In the genomic region with DNA sequence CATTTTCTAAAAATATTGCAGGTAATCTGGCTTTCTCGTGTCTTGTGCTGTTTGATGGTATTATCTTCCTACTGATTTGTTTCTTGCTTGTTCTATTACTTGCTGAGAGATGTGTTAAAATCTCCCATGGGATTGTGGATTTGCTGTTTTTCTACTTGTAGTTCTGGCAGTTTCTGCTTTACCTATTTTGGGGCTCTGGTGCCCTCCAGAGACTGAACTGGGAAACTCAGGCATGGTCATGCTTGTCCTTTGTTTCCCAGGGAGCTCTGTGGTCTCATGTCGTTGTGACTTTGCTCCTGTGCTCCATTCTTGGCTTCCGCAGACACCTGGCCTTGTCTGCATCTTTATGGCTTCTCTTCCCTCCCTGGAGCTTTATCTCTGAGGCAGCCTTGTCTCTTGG, we compare ENCODE assay signal across 8 cellular contexts. TPM values are rescaled to one million over a fixed set of nuclear protein-coding genes. Genes with fewer than 3 reads are reported as not detected.
A peak's percentile ranks its signal among the peaks of the same experiment; 100 is the strongest.
DNase-seq lines count a peak whose midpoint lies in the region; ATAC-seq, FAIRE-seq and TF ChIP-seq lines count a peak whose summit lies in the region.

No MANE protein-coding gene starts in this region.

- intact Hi-C loops in body of pancreas (cut with DNase I) (no loop called here), lower lobe of right lung (cut with DNase I) (no loop called here)

- no peak overlapping the region for H3K4me3 ChIP-seq in A549
- H3K4me3 ChIP-seq in body of pancreas = no peak overlapping the region
- no peak overlapping the region for H3K4me3 ChIP-seq in lower lobe of right lung
- no peak overlapping the region for H3K4me3 ChIP-seq in MG63

- no peak for TF ChIP-seq POLR2A in A549 (IDR thresholded peaks at IDR 0.05; ENCODE audit: low read length)
- TF ChIP-seq POLR2A in body of pancreas (IDR thresholded peaks at IDR 0.05) = no peak

- no peak for FAIRE-seq in A549 (lab: Jason Lieb, UNC)

- POLR2A ChIA-PET in A549 (lab: Yijun Ruan, JAX) = no interaction called here

- no peak for TF ChIP-seq EP300 in A549 (IDR thresholded peaks at IDR 0.05)

- peak; percentile 41 to 45 for DNase-seq in A549 (ENCODE audit: low read depth in 1 of 2, low spot score in 1 of 2)
- peak; percentile 43 for DNase-seq in EL
- peak; percentile 72 for DNase-seq in NCI-H2171 treated with DMSO at 0.1 percent for 48 hours (lab: John Stamatoyannopoulos, UW)
- DNase-seq in body of pancreas = peak; percentile 22 to 57 (median 36)
- no peak for DNase-seq in lower lobe of right lung
- no peak for DNase-seq in MG63
- no peak for DNase-seq in HK-2 (ENCODE audit: unreplicated experiment)

- no peaks in the 10 kb centered on the region for H3K9me3 ChIP-seq in A549
- H3K9me3 ChIP-seq in body of pancreas = no peaks in the 10 kb centered on the region
- H3K9me3 ChIP-seq in lower lobe of right lung = no peaks in the 10 kb centered on the region
- H3K9me3 ChIP-seq in MG63 = no peaks in the 10 kb centered on the region

- no peak overlapping the region for H3K4me2 ChIP-seq in A549

- H3K27me3 ChIP-seq in body of pancreas = no peaks in the 10 kb centered on the region
- H3K27me3 ChIP-seq in lower lobe of right lung (ENCODE audit: low read depth) = no peaks in the 10 kb centered on the region
- H3K27me3 ChIP-seq in MG63 = no peaks in the 10 kb centered on the region

- TF ChIP-seq CTCF in A549 (IDR thresholded peaks at IDR 0.05) (peak; percentile 52), body of pancreas (IDR thresholded peaks at IDR 0.05) (peak in 5 of 7 experiments; percentile 32 to 51 (median 45)), lower lobe of right lung (IDR thresholded peaks at IDR 0.05) (peak; percentile 41)

- peak; percentile 52 to 60 for TF ChIP-seq RAD21 in A549 (conservative IDR thresholded peaks at IDR 0.05 in 1 of 2, IDR thresholded peaks at IDR 0.05 in 1 of 2)

- 38% methylated on average over 3 of the region's 3 CpGs for WGBS in A549 (ENCODE audit: missing lambda C conversion rate)
- 34 to 36% methylated on average over 3 of the region's 3 CpGs for WGBS in body of pancreas, 2 donors

- peaks cover 25% of the 10 kb centered on the region for H3K4me1 ChIP-seq in A549
- peaks cover 4% of the 10 kb centered on the region for H3K4me1 ChIP-seq in body of pancreas
- H3K4me1 ChIP-seq in lower lobe of right lung = no peaks in the 10 kb centered on the region

- ATAC-seq in A549 (peak; percentile 86 to 90), body of pancreas (no peak), lower lobe of right lung (peak in 1 of 2 donors; percentile 45), GM18517 (IDR thresholded peaks at IDR 0.05; ENCODE audit: unreplicated experiment) (no peak)

- no peaks in the 10 kb centered on the region for H3K36me3 ChIP-seq in body of pancreas (replicated peaks in 1 of 2; ENCODE audit: insufficient read depth in 1 of 2, low read depth in 2 of 2)
- peaks cover 44% of the 10 kb centered on the region for H3K36me3 ChIP-seq in lower lobe of right lung
- peaks cover 27% of the 10 kb centered on the region for H3K36me3 ChIP-seq in MG63

- CTCF ChIA-PET in A549 (lab: Yijun Ruan, JAX) = interaction anchor here (0.5 to 5.1 kb wide), 18 partner anchors 8 to 221 kb away, joined by 3 to 40 read pairs (median 4); no protein-coding TSS in a partner anchor

- H3K27ac ChIP-seq in A549 = peak overlapping the region in 1 of 2 experiments; percentile 64; a peak in 2 of 6 replicates
- no peak overlapping the region for H3K27ac ChIP-seq in body of pancreas
- H3K27ac ChIP-seq in lower lobe of right lung = no peak overlapping the region

TF ChIP-seq in A549, 52 proteins besides CTCF, POLR2A, EP300 and RAD21:
- no peak for TF ChIP-seq EHMT2 (IDR thresholded peaks at IDR 0.05; ENCODE audit: low read depth)
- TF ChIP-seq ESRRA (IDR thresholded peaks at IDR 0.05; ENCODE audit: borderline replicate concordance, low read length) = no peak
- no peak for TF ChIP-seq SMC3 (IDR thresholded peaks at IDR 0.05)
- TF ChIP-seq HOXA7 (CRISPR knock-in tag; IDR thresholded peaks at IDR 0.05) = no peak
- no peak for TF ChIP-seq PHF8 (IDR thresholded peaks at IDR 0.05; ENCODE audit: borderline replicate concordance, low read depth)
- TF ChIP-seq ZSCAN20 (CRISPR knock-in tag; IDR thresholded peaks at IDR 0.05) = no peak
- no peak for TF ChIP-seq CHD2 (IDR thresholded peaks at IDR 0.05; ENCODE audit: low read length, partially characterized antibody)
- TF ChIP-seq CBX8 (IDR thresholded peaks at IDR 0.05) = no peak
- TF ChIP-seq BHLHE40 (IDR thresholded peaks at IDR 0.05; ENCODE audit: low read depth, low read length) = no peak
- no peak for TF ChIP-seq FOXS1 (CRISPR knock-in tag; IDR thresholded peaks at IDR 0.05)
- TF ChIP-seq, protein P1, sequence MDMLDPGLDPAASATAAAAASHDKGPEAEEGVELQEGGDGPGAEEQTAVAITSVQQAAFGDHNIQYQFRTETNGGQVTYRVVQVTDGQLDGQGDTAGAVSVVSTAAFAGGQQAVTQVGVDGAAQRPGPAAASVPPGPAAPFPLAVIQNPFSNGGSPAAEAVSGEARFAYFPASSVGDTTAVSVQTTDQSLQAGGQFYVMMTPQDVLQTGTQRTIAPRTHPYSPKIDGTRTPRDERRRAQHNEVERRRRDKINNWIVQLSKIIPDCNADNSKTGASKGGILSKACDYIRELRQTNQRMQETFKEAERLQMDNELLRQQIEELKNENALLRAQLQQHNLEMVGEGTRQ (IDR thresholded peaks at IDR 0.05) = no peak
- no peak for TF ChIP-seq HOXB5 (CRISPR knock-in tag; IDR thresholded peaks at IDR 0.05)
- TF ChIP-seq, protein P2, sequence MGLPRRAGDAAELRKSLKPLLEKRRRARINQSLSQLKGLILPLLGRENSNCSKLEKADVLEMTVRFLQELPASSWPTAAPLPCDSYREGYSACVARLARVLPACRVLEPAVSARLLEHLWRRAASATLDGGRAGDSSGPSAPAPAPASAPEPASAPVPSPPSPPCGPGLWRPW (IDR thresholded peaks at IDR 0.05) = no peak

RNA-seq across cellular contexts. Expression of a gene that starts 39.5 kb away (rescaled TPM):
- polyA plus RNA-seq in A549 (2011; rRNA removed) = 49.3 and 52.6 TPM in 2 replicates
- 33.5 and 40.4 TPM in 2 replicates for polyA plus RNA-seq in A549 (2012; cell fraction: cytosol; rRNA removed)
- polyA plus RNA-seq in A549 (2012; cell fraction: nucleus; rRNA removed) = 80.4 and 85.8 TPM in 2 replicates
- polyA plus RNA-seq in A549 (2017; fragmentation: RNase III; extraction: RNeasy Plus Mini Kit Qiagen cat#74134 plus additional on column Dnase treatment) = 43.8 to 47.7 TPM (median 44.5 TPM) in 3 replicates
- polyA minus RNA-seq in A549 (2011; rRNA and poly(A)+ RNA removed) = 74.4 and 88.7 TPM in 2 replicates
- 10 to 100 TPM; 38.1 to 40.2 TPM for total RNA-seq in body of pancreas
- total RNA-seq in lower lobe of right lung = 52.9 TPM
- total RNA-seq in MG63 (2014; rRNA removed; shearing (Covaris generic); ENCODE audit: low replicate concordance) = 34.1 and 39.9 TPM in 2 replicates

RNA-seq across cellular contexts. Expression of a gene that starts 54.7 kb away (rescaled TPM):
- polyA plus RNA-seq in A549 (2011; rRNA removed) (18.6 and 20.2 TPM in 2 replicates), A549 (2017; fragmentation: RNase III; extraction: RNeasy Plus Mini Kit Qiagen cat#74134 plus additional on column Dnase treatment) (29.6 to 29.9 TPM (median 29.6 TPM) in 3 replicates)
- 24.7 and 30.2 TPM in 2 replicates for polyA plus RNA-seq in A549 (2012; cell fraction: cytosol; rRNA removed)
- polyA plus RNA-seq in A549 (2012; cell fraction: nucleus; rRNA removed) = 85.4 and 112 TPM in 2 replicates
- polyA minus RNA-seq in A549 (2011; rRNA and poly(A)+ RNA removed) = 36.4 and 57.7 TPM in 2 replicates
- total RNA-seq in body of pancreas (10 to 100 TPM; 23.3 to 52.4 TPM), lower lobe of right lung (33.6 TPM)
- total RNA-seq in MG63 (2014; rRNA removed; shearing (Covaris generic); ENCODE audit: low replicate concordance) = 31.7 and 49.4 TPM in 2 replicates

Comparison
In these comparisons a context has a peak if more than half of its experiments do, and no peak if none do; other contexts are left out.
1. ATAC-seq: peak in A549 (2 of 2); none in body of pancreas (single experiment) and GM18517 (single experiment).
2. DNase-seq: peak in A549 (2 of 2), EL (single experiment), NCI-H2171 treated with DMSO at 0.1 percent for 48 hours (single experiment) and body of pancreas (4 of 4); none in lower lobe of right lung (single experiment), MG63 (single experiment) and HK-2 (single experiment).
3. Peak in every context shown above with its lines, with median percentiles within 50 percentile points of each other: CTCF ChIP-seq.